ENCODE assay signal across 19 cellular contexts in the genomic region with DNA sequence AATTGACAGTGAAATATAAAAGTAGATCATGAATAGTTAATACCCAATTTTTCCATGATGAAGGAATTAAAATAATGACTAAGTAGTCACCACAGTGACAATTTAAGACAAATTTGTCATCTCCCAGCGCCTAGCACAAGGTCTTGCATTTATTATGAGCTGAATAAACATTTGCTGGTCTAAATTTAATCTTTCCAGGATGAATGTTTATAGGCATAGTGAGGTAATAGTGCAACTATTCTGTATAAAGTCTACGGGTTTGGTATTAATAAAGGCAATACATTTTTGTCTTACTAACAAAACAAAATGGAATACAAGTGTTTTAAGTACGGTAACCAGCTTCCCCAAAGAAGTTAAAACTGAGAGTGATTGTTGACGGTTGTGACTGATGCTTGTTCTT.
A peak's percentile ranks its signal among the peaks of the same experiment; 100 is the strongest.
DNase-seq lines count a peak whose midpoint lies in the region; ATAC-seq, FAIRE-seq and TF ChIP-seq lines count a peak whose summit lies in the region.
"Had no signal": no experiment of that assay in that cellular context is flagged by ENCODE, and none has a peak within 500 bp of the region (broad histone marks: within the 10 kb centered on the region; RNA-seq: fewer than 3 reads in every experiment).

No MANE protein-coding gene starts in this region.

- POLR2A ChIA-PET in PC-3 (lab: Charles Lee; ENCODE audit: unreplicated experiment), result interaction anchor here (0.5 to 1.1 kb wide), 2 partner anchors 19 to 340 kb away, joined by 3 read pairs; a partner anchor contains a TSS

- H3K9me3 ChIP-seq in PC-3 (ENCODE audit: low read length) (no peaks in the 10 kb centered on the region), thoracic aorta (no peaks in the 10 kb centered on the region)
- H3K9me3 ChIP-seq: BLaER1, HAP-1 had no signal

- H3K79me2 ChIP-seq in PC-3 (ENCODE audit: low read length), result no peaks in the 10 kb centered on the region

- no peak overlapping the region for H2AFZ ChIP-seq in PC-3 (ENCODE audit: low read length)

- no peak for TF ChIP-seq CTCF in PC-3 (conservative IDR thresholded peaks at IDR 0.05; ENCODE audit: low read depth, low read length)
- TF ChIP-seq CTCF in endothelial cell (IDR thresholded peaks at IDR 0.05; ENCODE audit: unreplicated experiment), result no peak
- TF ChIP-seq CTCF in thoracic aorta (IDR thresholded peaks at IDR 0.05), result no peak

- no peak for TF ChIP-seq POLR2A in GM12891 (IDR thresholded peaks at IDR 0.05; ENCODE audit: low read depth, low read length)

- BruUV-seq in PC-3 (replicated peaks; lab: Mats Ljungman, UMichigan), result no TSS peak

- peak; percentile 70 for ATAC-seq in PC-3
- ATAC-seq in thoracic aorta (ENCODE audit: insufficient number of reproducible peaks, low FRiP score, low read depth), result no peak
- no peak for ATAC-seq in HG02588 (IDR thresholded peaks at IDR 0.05; ENCODE audit: unreplicated experiment)

- no peak overlapping the region for H3K27ac ChIP-seq in PC-3 (ENCODE audit: low read length)
- peak overlapping the region; percentile 19 to 41 for H3K27ac ChIP-seq in thoracic aorta
- no peak overlapping the region for H3K27ac ChIP-seq in substantia nigra (ENCODE audit: low read depth, low read length, poor library complexity, severe bottlenecking)
- H3K27ac ChIP-seq: BLaER1 had no signal

- H3K4me3 ChIP-seq in PC-3 (ENCODE audit: low read length), result no peak overlapping the region
- no peak overlapping the region for H3K4me3 ChIP-seq in thoracic aorta
- H3K4me3 ChIP-seq: BLaER1, HAP-1 had no signal

- H3K4me1 ChIP-seq in PC-3 (ENCODE audit: insufficient read depth, low read length) (peaks cover 15% of the 10 kb centered on the region), thoracic aorta (ENCODE audit: control insufficient read depth in 1 of 2, low read depth in 2 of 2) (peaks cover 3 to 37% of the 10 kb centered on the region in 2 donors)
- H3K4me1 ChIP-seq: HAP-1 had no signal

- H3K27ac Mint-ChIP-seq in endothelial cell (ENCODE audit: unreplicated experiment), result peak overlapping the region; percentile 92
- H3K27ac Mint-ChIP-seq: CD14-positive monocyte; CD4-positive, alpha-beta memory T cell; IgD-negative memory B cell had no signal

- H3K36me3 ChIP-seq in PC-3 (ENCODE audit: low read depth, low read length) (no peaks in the 10 kb centered on the region), thoracic aorta (no peaks in the 10 kb centered on the region)
- H3K36me3 ChIP-seq: BLaER1, HAP-1 had no signal

- no peaks in the 10 kb centered on the region for H3K9me2 ChIP-seq in PC-3 (replicated peaks; ENCODE audit: low read length)

- no peaks in the 10 kb centered on the region for H3K27me3 Mint-ChIP-seq in endothelial cell (ENCODE audit: unreplicated experiment)
- H3K27me3 Mint-ChIP-seq: CD4-positive, alpha-beta memory T cell; IgD-negative memory B cell had no signal

- H3K4me1 Mint-ChIP-seq in endothelial cell (ENCODE audit: unreplicated experiment), result peaks cover 23% of the 10 kb centered on the region
- H3K4me1 Mint-ChIP-seq: CD14-positive monocyte; CD4-positive, alpha-beta memory T cell; IgD-negative memory B cell had no signal

- H3K9ac ChIP-seq in PC-3 (ENCODE audit: low read length), result no peak overlapping the region
- H3K9ac ChIP-seq: BLaER1 had no signal

- DNase-seq in GM12891 (ENCODE audit: insufficient read length, low spot score) (no peak), PC-3 (no peak), endothelial cell (ENCODE audit: low spot score) (no peak), thoracic aorta (ENCODE audit: low spot score) (no peak), head of caudate nucleus (no peak), NCI-H2107 (lab: John Stamatoyannopoulos, UW) (no peak), substantia nigra (lab: John Stamatoyannopoulos, UW) (no peak)
- DNase-seq: 8988T; CD4-positive, alpha-beta memory T cell; DMS153; DMS79; GF-D8; KBM-7 had no signal

- no peak overlapping the region for H3K4me3 Mint-ChIP-seq in endothelial cell (ENCODE audit: unreplicated experiment)
- H3K4me3 Mint-ChIP-seq: CD14-positive monocyte; CD4-positive, alpha-beta memory T cell; IgD-negative memory B cell had no signal

- no peaks in the 10 kb centered on the region for H3K9me3 Mint-ChIP-seq in endothelial cell (ENCODE audit: unreplicated experiment)
- H3K9me3 Mint-ChIP-seq: CD14-positive monocyte; CD4-positive, alpha-beta memory T cell; IgD-negative memory B cell had no signal

- CTCF ChIA-PET in PC-3 (lab: Charles Lee), result interaction anchor here (0.6 kb wide), 1 partner anchor 87 kb away, joined by 3 read pairs; no protein-coding TSS in a partner anchor

- FAIRE-seq in GM12891 (lab: Jason Lieb, UNC), result peak; percentile 61
- FAIRE-seq: HTR-8/SVneo had no signal

- no peaks in the 10 kb centered on the region for H3K27me3 ChIP-seq in PC-3 (ENCODE audit: low read length)
- no peaks in the 10 kb centered on the region for H3K27me3 ChIP-seq in thoracic aorta (replicated peaks; ENCODE audit: insufficient read depth)
- H3K27me3 ChIP-seq: BLaER1 had no signal

- H4K20me1 ChIP-seq in PC-3 (ENCODE audit: low read length), result no peaks in the 10 kb centered on the region
- H4K20me1 ChIP-seq: BLaER1 had no signal

- H3K4me2 ChIP-seq in PC-3 (ENCODE audit: low read length), result no peak overlapping the region
- H3K4me2 ChIP-seq: BLaER1 had no signal

- intact Hi-C loops in PC-3 (cut with micrococcal nuclease) (loop anchor here (2.0 kb wide), 1 partner anchor 47 kb away; no protein-coding TSS in a partner anchor), head of caudate nucleus (cut with DNase I) (no loop called here)

- H3K36me3 Mint-ChIP-seq in endothelial cell (ENCODE audit: low read depth, unreplicated experiment), result no peaks in the 10 kb centered on the region
- H3K36me3 Mint-ChIP-seq: CD14-positive monocyte; CD4-positive, alpha-beta memory T cell; IgD-negative memory B cell had no signal

- H3F3A ChIP-seq in PC-3 (ENCODE audit: low read length, unreplicated experiment), result no peaks in the 10 kb centered on the region

TF ChIP-seq in GM12891, 5 proteins besides CTCF, POLR2A, EP300 and RAD21:
- TF ChIP-seq SPI1 (IDR thresholded peaks at IDR 0.05; ENCODE audit: low read depth, low read length), result no peak
- no peak for TF ChIP-seq POU2F2 (IDR thresholded peaks at IDR 0.05; ENCODE audit: low read depth, low read length)
- TF ChIP-seq POLR2AphosphoS5 (IDR thresholded peaks at IDR 0.05; ENCODE audit: low read depth, low read length), result no peak
- no peak for TF ChIP-seq TAF1 (IDR thresholded peaks at IDR 0.05; ENCODE audit: low read depth, low read length)
- no peak for TF ChIP-seq PAX5 (IDR thresholded peaks at IDR 0.05; ENCODE audit: insufficient read depth, low read length, severe bottlenecking)

Comparison
In these comparisons a context has a peak if more than half of its experiments do, and no peak if none do; other contexts are left out.
1. H3K27ac ChIP-seq: peak in thoracic aorta (2 of 2); none in PC-3 (single experiment) and substantia nigra (single experiment).